In genomic region chr3:73697020-73697419, GRCh38 we compare ENCODE assay signal across 21 cellular contexts.
DNase-seq lines count a peak whose midpoint lies in the region; ATAC-seq and TF ChIP-seq lines count a peak whose summit lies in the region.
"Had no signal": no experiment of that assay in that cellular context is flagged by ENCODE, and none has a peak within 500 bp of the region (broad histone marks: within the 10 kb centered on the region; RNA-seq: fewer than 3 reads in every experiment).

No MANE protein-coding gene starts in this region.

- dilution Hi-C loops in mammary epithelial cell (cut with HindIII; ENCODE audit: low sequenced_read_pairs), result no loop called here

- no peak overlapping the region for H2AK5ac ChIP-seq in mesendoderm (ENCODE audit: low read length)

- H3K27me3 ChIP-seq in mammary epithelial cell (ENCODE audit: insufficient read depth, low read length) (no peaks in the 10 kb centered on the region), breast epithelium (no peaks in the 10 kb centered on the region), mesendoderm (ENCODE audit: insufficient read depth, low read length, poor library complexity) (no peaks in the 10 kb centered on the region)
- H3K27me3 ChIP-seq: BLaER1 had no signal

- no peak for TF ChIP-seq CTCF in mammary epithelial cell (conservative IDR thresholded peaks at IDR 0.05 in 1 of 2, IDR thresholded peaks at IDR 0.05 in 1 of 2; ENCODE audit: extremely low read depth in 1 of 2, insufficient read depth in 1 of 2, low read depth in 1 of 2, low read length in 2 of 2)
- TF ChIP-seq CTCF in breast epithelium (IDR thresholded peaks at IDR 0.05), result no peak

- H3K4me3 ChIP-seq in mammary epithelial cell (replicated peaks in 1 of 3; ENCODE audit: insufficient read depth in 1 of 3, low read depth in 2 of 3, low read length in 3 of 3) (no peak overlapping the region), breast epithelium (no peak overlapping the region), mesendoderm (ENCODE audit: low read length) (no peak overlapping the region)
- H3K4me3 ChIP-seq: BLaER1, GM12878, GM23338 had no signal

- no peaks in the 10 kb centered on the region for H3K79me1 ChIP-seq in mesendoderm (ENCODE audit: low read length)

- WGBS in mammary epithelial cell (ENCODE audit: low coverage, missing lambda C conversion rate), result 49% methylated on average over 5 of the region's 6 CpGs
- WGBS in mesendoderm (ENCODE audit: extremely low coverage, insufficient coverage, low lambda C conversion rate), result no CpG with 5 or more reads among the region's 6 CpGs

- H4K20me1 ChIP-seq in mammary epithelial cell (ENCODE audit: insufficient read depth, low read length), result no peaks in the 10 kb centered on the region
- H4K20me1 ChIP-seq: BLaER1 had no signal

- H3K27ac ChIP-seq in mammary epithelial cell (ENCODE audit: insufficient read depth, low read depth, low read length) (no peak overlapping the region), breast epithelium (no peak overlapping the region), epithelial cell of prostate (peak overlapping the region; percentile 4), mesendoderm (ENCODE audit: low read depth, low read length) (no peak overlapping the region)
- H3K27ac ChIP-seq: 22Rv1, BLaER1, C4-2B had no signal

- H3K36me3 ChIP-seq in mammary epithelial cell (ENCODE audit: insufficient read depth, low read length), result no peaks in the 10 kb centered on the region
- no peaks in the 10 kb centered on the region for H3K36me3 ChIP-seq in breast epithelium
- H3K36me3 ChIP-seq in mesendoderm (ENCODE audit: control insufficient read depth, insufficient read depth, low read length), result no peaks in the 10 kb centered on the region
- H3K36me3 ChIP-seq: BLaER1 had no signal

- CTCF ChIA-PET in mammary epithelial cell (lab: Charles Lee; ENCODE audit: low non-redundant PET), result no interaction called here

- BruUV-seq in mammary epithelial cell (replicated peaks; lab: Mats Ljungman, UMichigan), result no TSS peak

- peak; percentile 12 for DNase-seq in mammary epithelial cell
- DNase-seq in breast epithelium (ENCODE audit: low spot score in 2 of 2), result no peak
- no peak for DNase-seq in epithelial cell of prostate (ENCODE audit: low read depth, low spot score)
- peak; percentile 30 for DNase-seq in mesendoderm
- DNase-seq in DMS53 (lab: John Stamatoyannopoulos, UW), result no peak
- DNase-seq in glomerular visceral epithelial cell (ENCODE audit: extremely low spot score), result no peak
- DNase-seq: Caco-2; CD4-positive, CD25-positive, alpha-beta regulatory T cell; CD8-positive, alpha-beta T cell; DMS153; DMS79; EL; GDM1; H9 had no signal

- H4K5ac ChIP-seq in mesendoderm (ENCODE audit: low read length), result no peak overlapping the region

- ATAC-seq in HG03442 (IDR thresholded peaks at IDR 0.05; ENCODE audit: unreplicated experiment), result no peak
- ATAC-seq: CD8-positive, alpha-beta T cell; GM12878; GM23338; HCT116 had no signal

- intact Hi-C loops in mammary epithelial cell (cut with micrococcal nuclease), result no loop called here
- intact Hi-C loops in breast epithelium (cut with DNase I; ENCODE audit: low total_unique reads), result no loop called here

- H3K4me1 ChIP-seq in mammary epithelial cell (ENCODE audit: insufficient read depth, low read length) (no peaks in the 10 kb centered on the region), breast epithelium (no peaks in the 10 kb centered on the region), mesendoderm (ENCODE audit: control insufficient read depth, low read depth, low read length) (no peaks in the 10 kb centered on the region)
- H3K4me1 ChIP-seq: BLaER1 had no signal

- no peak overlapping the region for H3K56ac ChIP-seq in mesendoderm (ENCODE audit: low read length)

- H3K79me2 ChIP-seq in mammary epithelial cell (ENCODE audit: insufficient read depth, low read length) (no peaks in the 10 kb centered on the region), mesendoderm (ENCODE audit: control insufficient read depth, insufficient read depth, low read length) (no peaks in the 10 kb centered on the region)

- no peak overlapping the region for H2BK120ac ChIP-seq in mesendoderm (ENCODE audit: low read depth, low read length)

- H3K9me3 ChIP-seq in mammary epithelial cell (replicated peaks; ENCODE audit: insufficient read depth, low read length), result no peaks in the 10 kb centered on the region
- H3K9me3 ChIP-seq in breast epithelium, result no peaks in the 10 kb centered on the region
- H3K9me3 ChIP-seq: BLaER1, Caco-2 had no signal

- H2BK15ac ChIP-seq in mesendoderm (replicated peaks; ENCODE audit: low read depth), result no peak overlapping the region

- H3K18ac ChIP-seq in mesendoderm (ENCODE audit: low read length), result no peak overlapping the region

- TF ChIP-seq POLR2A in breast epithelium (IDR thresholded peaks at IDR 0.05), result no peak

- no peak overlapping the region for H4K8ac ChIP-seq in mesendoderm (ENCODE audit: low read depth, low read length)

- no peak overlapping the region for H3K4ac ChIP-seq in mesendoderm (ENCODE audit: low read depth, low read length)

- no peak overlapping the region for H2BK5ac ChIP-seq in mesendoderm (ENCODE audit: low read length)

- in situ Hi-C loops in mammary epithelial cell (cut with MboI; ENCODE audit: low sequenced_read_pairs in 2 of 2), result no loop called here

- H3K4me2 ChIP-seq in mammary epithelial cell (ENCODE audit: insufficient read depth, low read depth, low read length), result no peak overlapping the region
- no peak overlapping the region for H3K4me2 ChIP-seq in mesendoderm (ENCODE audit: low read length)
- H3K4me2 ChIP-seq: BLaER1, GM23338 had no signal

- no peak overlapping the region for H3K23ac ChIP-seq in mesendoderm (ENCODE audit: low read length)

- H3K9ac ChIP-seq in mammary epithelial cell (ENCODE audit: insufficient read depth, low read length), result no peak overlapping the region
- H3K9ac ChIP-seq in mesendoderm (ENCODE audit: low read length), result no peak overlapping the region
- H3K9ac ChIP-seq: BLaER1 had no signal

- no peak overlapping the region for H2AFZ ChIP-seq in mammary epithelial cell (ENCODE audit: low read depth, low read length)
- H2AFZ ChIP-seq: GM23338 had no signal

Comparison
In these comparisons a context has a peak if more than half of its experiments do, and no peak if none do; other contexts are left out.
1. DNase-seq: peak in mammary epithelial cell (single experiment) and mesendoderm (single experiment); none in breast epithelium (0 of 2), epithelial cell of prostate (single experiment), DMS53 (single experiment) and glomerular visceral epithelial cell (single experiment).